In genomic region chr12:74283646-74284045, GRCh38 we compare ENCODE assay signal across 1 cellular context.
TF ChIP-seq lines count a peak whose summit lies in the region.

No MANE protein-coding gene starts in this region.

TF ChIP-seq in K562, 482 proteins besides CTCF, POLR2A, EP300 and RAD21 (continued from another document):
- TF ChIP-seq E2F1 (CRISPR knock-in tag; IDR thresholded peaks at IDR 0.05) (no peak), SREBF1 (IDR thresholded peaks at IDR 0.05; ENCODE audit: borderline replicate concordance, low read depth, low read length) (no peak), CBFA2T2 (conservative IDR thresholded peaks at IDR 0.05) (0 out of 2 replicates have a peak, but pooled peaks have one; percentile 14), ZKSCAN3 (CRISPR knock-in tag; IDR thresholded peaks at IDR 0.05) (no peak), SMARCC2 (IDR thresholded peaks at IDR 0.05; ENCODE audit: low read depth) (no peak), TCF7L2 (IDR thresholded peaks at IDR 0.05; ENCODE audit: low read depth, low read length) (no peak)
